ENCODE assay signal across 8 cellular contexts in genomic region chr5:151196556-151197290, GRCh38. TPM values are rescaled to one million over a fixed set of nuclear protein-coding genes. Genes with fewer than 3 reads are reported as not detected.
DNase-seq lines count a peak whose midpoint lies in the region; ATAC-seq, FAIRE-seq and TF ChIP-seq lines count a peak whose summit lies in the region.

No MANE protein-coding gene starts in this region.

- H2AFZ ChIP-seq in OCI-LY7 (ENCODE audit: low read length) = no peak overlapping the region; the same call in 1 of the 2 replicates

- H3K4me1 ChIP-seq in OCI-LY7 (ENCODE audit: insufficient read depth, low read length, poor library complexity, severe bottlenecking) (peaks cover 55% of the 10 kb centered on the region), neutrophil (ENCODE audit: control insufficient read depth in 1 of 2, insufficient read depth in 1 of 2, low read depth in 1 of 2, low read length in 1 of 2) (peaks cover 11 to 16% of the 10 kb centered on the region in 2 experiments)

- ATAC-seq in GM18907 (IDR thresholded peaks at IDR 0.05; ENCODE audit: unreplicated experiment) = peak; percentile 93
- ATAC-seq in HG02623 (IDR thresholded peaks at IDR 0.05; ENCODE audit: unreplicated experiment) = peak; percentile 90

- peak overlapping the region; percentile 65 for H3K4me2 ChIP-seq in OCI-LY7 (ENCODE audit: low read length)

- H3K27me3 ChIP-seq in neutrophil = no peaks in the 10 kb centered on the region

- no peaks in the 10 kb centered on the region for H3K9me3 Mint-ChIP-seq in Calu3 (ENCODE audit: low read depth, unreplicated experiment)

- peaks cover 3% of the 10 kb centered on the region; the same call in 1 of the 2 replicates for H3K79me2 ChIP-seq in OCI-LY7 (ENCODE audit: insufficient read depth, low read depth, low read length)

- no peak for FAIRE-seq in D721Med (lab: Jason Lieb, UNC)

- CTCF ChIA-PET in OCI-LY7 (lab: Charles Lee; ENCODE audit: unreplicated experiment) = no interaction called here
- CTCF ChIA-PET in Calu3 (lab: Charles Lee) = no interaction called here

- H3K36me3 Mint-ChIP-seq in Calu3 (ENCODE audit: insufficient read depth, unreplicated experiment) = no peaks in the 10 kb centered on the region

- H3K4me3 ChIP-seq in OCI-LY7 (ENCODE audit: low read depth, low read length, poor library complexity, severe bottlenecking) (peak overlapping the region; percentile 25), neutrophil (ENCODE audit: low read depth in 1 of 2, low read length in 1 of 2) (no peak overlapping the region)

- BruUV-seq in OCI-LY7 (replicated peaks; lab: Mats Ljungman, UMichigan) (no TSS peak), Calu3 (replicated peaks; lab: Mats Ljungman, UMichigan) (no TSS peak)

- peak overlapping the region; percentile 92 for H3K27ac ChIP-seq in OCI-LY7 (ENCODE audit: low read depth, low read length, poor library complexity, severe bottlenecking)
- peak overlapping the region; percentile 47 for H3K27ac ChIP-seq in neutrophil

- peak; percentile 96 for DNase-seq in OCI-LY7 (ENCODE audit: low spot score)
- no peak for DNase-seq in NCI-H1694 (lab: John Stamatoyannopoulos, UW)
- DNase-seq in Calu3 = no peak
- DNase-seq in NCI-H526 (lab: John Stamatoyannopoulos, UW) = no peak
- DNase-seq in D721Med (ENCODE audit: insufficient read length, low spot score) = no peak

- peaks cover 31% of the 10 kb centered on the region for H3K27me3 Mint-ChIP-seq in Calu3 (ENCODE audit: unreplicated experiment)

- intact Hi-C loops in OCI-LY7 (cut with micrococcal nuclease; ENCODE audit: unreplicated experiment) (loop anchor here (1.0 to 2.0 kb wide), 4 partner anchors 18 to 60 kb away; no protein-coding TSS in a partner anchor), Calu3 (cut with micrococcal nuclease; ENCODE audit: unreplicated experiment) (no loop called here)

- H4K20me1 ChIP-seq in OCI-LY7 (ENCODE audit: insufficient read depth, low read length) = no peaks in the 10 kb centered on the region

- H3K36me3 ChIP-seq in OCI-LY7 (ENCODE audit: insufficient read depth, low read length) (peaks cover 85% of the 10 kb centered on the region), neutrophil (peaks cover 64% of the 10 kb centered on the region)

- TF ChIP-seq CTCF in OCI-LY7 (conservative IDR thresholded peaks at IDR 0.05; ENCODE audit: low read length) (no peak), neutrophil (IDR thresholded peaks at IDR 0.05) (no peak), Calu3 (IDR thresholded peaks at IDR 0.05; ENCODE audit: unreplicated experiment) (no peak), D721Med (IDR thresholded peaks at IDR 0.05; ENCODE audit: insufficient read depth, missing control alignments) (no peak)

- H3K4me3 Mint-ChIP-seq in Calu3 (ENCODE audit: low read depth, unreplicated experiment) = no peak overlapping the region

- POLR2A ChIA-PET in OCI-LY7 (lab: Charles Lee) = interaction anchor here (1.3 to 3.0 kb wide), 2 partner anchors 16 to 56 kb away, joined by 5 to 26 read pairs; partner anchors contain the start of gene GM2A

- no peaks in the 10 kb centered on the region for H3K4me1 Mint-ChIP-seq in Calu3 (ENCODE audit: low read depth, unreplicated experiment)

- no peaks in the 10 kb centered on the region for H3K9me2 ChIP-seq in OCI-LY7 (ENCODE audit: insufficient read depth, low read length)

- peaks cover 27% of the 10 kb centered on the region for H3K9me3 ChIP-seq in OCI-LY7 (ENCODE audit: low read length)
- no peaks in the 10 kb centered on the region for H3K9me3 ChIP-seq in neutrophil

- H3K27ac Mint-ChIP-seq in Calu3 (ENCODE audit: unreplicated experiment) = no peak overlapping the region

RNA-seq across cellular contexts. Expression of gene CCDC69, which starts 27.2 kb away (rescaled TPM):
- total RNA-seq in OCI-LY7 (2014; rRNA removed; shearing (Covaris generic)) = 111 and 123 TPM in 2 replicates
- total RNA-seq in OCI-LY7 (2022) (118 and 119 TPM in 2 replicates), Calu3 (2022) (0.69 and 1.0 TPM in 2 replicates)

RNA-seq across cellular contexts. Expression of gene ANXA6, which starts 39.1 kb away (rescaled TPM):
- 26.1 and 35.6 TPM in 2 replicates for total RNA-seq in OCI-LY7 (2014; rRNA removed; shearing (Covaris generic))
- total RNA-seq in OCI-LY7 (2022) = 52.9 and 74.1 TPM in 2 replicates
- total RNA-seq in Calu3 (2022) = 12.5 and 16.4 TPM in 2 replicates

RNA-seq across cellular contexts. Expression of gene GM2A, which starts 56.3 kb away (rescaled TPM):
- total RNA-seq in OCI-LY7 (2014; rRNA removed; shearing (Covaris generic)) = 52.4 and 60.2 TPM in 2 replicates
- total RNA-seq in OCI-LY7 (2022) (52.9 and 64.5 TPM in 2 replicates), Calu3 (2022) (21.1 and 22.4 TPM in 2 replicates)

Comparison
In these comparisons a context has a peak if more than half of its experiments do, and no peak if none do; other contexts are left out.
1. RNA of gene CCDC69, which starts 27.2 kb away (total RNA-seq): 111 to 123 TPM in OCI-LY7; 0.69 to 1.0 TPM in Calu3; every median in the first group is over 10 times any median in the second.